8 cellular contexts compared by ENCODE assay signal in the genomic region with DNA sequence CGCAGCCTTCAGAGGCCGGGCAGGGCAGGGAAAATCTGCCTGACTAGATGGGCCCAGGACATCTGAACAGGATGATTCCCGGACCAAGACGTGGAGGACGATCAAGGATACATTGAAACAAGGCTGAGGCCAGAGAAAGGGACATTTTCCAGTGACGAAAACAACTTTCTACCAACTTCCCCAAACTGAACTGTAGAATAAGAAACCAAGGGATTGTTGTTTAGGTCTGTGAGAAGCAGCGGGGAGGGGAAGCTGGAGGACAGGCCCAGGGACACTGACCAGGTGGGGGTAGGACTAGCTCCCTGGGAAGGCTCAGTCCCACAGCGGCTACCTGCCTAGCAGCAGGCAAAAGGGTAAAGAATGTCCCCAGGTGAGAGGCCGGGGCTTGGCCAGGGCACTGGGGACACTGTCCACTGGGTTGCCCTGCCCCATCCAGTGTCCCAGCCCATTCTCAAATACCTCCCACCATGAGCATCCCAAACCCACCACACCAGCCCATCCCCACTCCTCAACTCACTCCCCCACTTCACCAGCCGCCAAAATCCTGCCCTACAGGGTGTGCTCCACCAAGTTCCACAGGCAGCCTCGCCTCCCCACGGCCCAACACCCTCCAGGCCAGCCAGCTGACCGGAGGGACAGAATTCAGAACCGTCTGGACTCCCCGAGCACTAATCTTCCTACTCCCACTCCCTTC. TPM values are rescaled to one million over a fixed set of nuclear protein-coding genes. Genes with fewer than 3 reads are reported as not detected.
DNase-seq lines count a peak whose midpoint lies in the region; ATAC-seq, FAIRE-seq and TF ChIP-seq lines count a peak whose summit lies in the region.
"Had no signal": no experiment of that assay in that cellular context is flagged by ENCODE, and none has a peak within 500 bp of the region (broad histone marks: within the 10 kb centered on the region; RNA-seq: fewer than 3 reads in every experiment).

No MANE protein-coding gene starts in this region.

- H3K27me3 ChIP-seq in A673 (replicated peaks; ENCODE audit: insufficient read depth, low read depth, low read length, poor library complexity) (no peaks in the 10 kb centered on the region), PC-3 (ENCODE audit: low read length) (no peaks in the 10 kb centered on the region), keratinocyte (ENCODE audit: control insufficient read depth, extremely low read depth, insufficient read depth, low read length) (no peaks in the 10 kb centered on the region)

- H3K4me1 ChIP-seq in A673 (ENCODE audit: insufficient read depth, low read length, poor library complexity, severe bottlenecking) (peaks cover 48% of the 10 kb centered on the region), PC-3 (ENCODE audit: insufficient read depth, low read length) (peaks cover 60% of the 10 kb centered on the region), keratinocyte (ENCODE audit: control insufficient read depth, extremely low read depth, insufficient read depth, low read length) (peaks cover 52% of the 10 kb centered on the region)

- dilution Hi-C loops in keratinocyte (cut with MboI; ENCODE audit: extremely low pct_ligation_motif_present, low sequenced_read_pairs): no loop called here

- CTCF ChIA-PET in A673 (lab: Charles Lee): interaction anchor here (0.6 to 1.0 kb wide), 2 partner anchors 20 to 229 kb away, joined by 3 to 4 read pairs; no protein-coding TSS in a partner anchor
- CTCF ChIA-PET in PC-3 (lab: Charles Lee): no interaction called here

- no peaks in the 10 kb centered on the region for H3F3A ChIP-seq in PC-3 (ENCODE audit: low read length, unreplicated experiment)

- TF ChIP-seq CTCF in A673 (conservative IDR thresholded peaks at IDR 0.05; ENCODE audit: low read depth, low read length): no peak
- no peak for TF ChIP-seq CTCF in PC-3 (conservative IDR thresholded peaks at IDR 0.05; ENCODE audit: low read depth, low read length)
- TF ChIP-seq CTCF in keratinocyte (optimal IDR thresholded peaks at IDR 0.05 in 1 of 3, IDR thresholded peaks at IDR 0.05 in 1 of 3, conservative IDR thresholded peaks at IDR 0.05 in 1 of 3; ENCODE audit: extremely low read depth in 1 of 3, insufficient read depth in 2 of 3, low read length in 3 of 3): no peak

- no peak for DNase-seq in A673 (ENCODE audit: low spot score)
- DNase-seq in PC-3: no peak
- no peak for DNase-seq in keratinocyte (ENCODE audit: low read depth, low spot score)
- no peak for DNase-seq in AG20443 (ENCODE audit: low spot score)
- no peak for DNase-seq in HK-2 (ENCODE audit: unreplicated experiment)
- DNase-seq: DMS153 had no signal

- H3K27ac ChIP-seq in A673 (ENCODE audit: low read depth, low read length, poor library complexity, severe bottlenecking) (peak overlapping the region; percentile 94), PC-3 (ENCODE audit: low read length) (peak overlapping the region; percentile 83), keratinocyte (ENCODE audit: control insufficient read depth, insufficient read depth, low read length) (peak overlapping the region; percentile 98)

- H3K4me3 ChIP-seq in A673 (ENCODE audit: low read depth, low read length, poor library complexity, severe bottlenecking) (peak overlapping the region; percentile 88), PC-3 (ENCODE audit: low read length) (peak overlapping the region; percentile 90), keratinocyte (ENCODE audit: control insufficient read depth in 2 of 3, extremely low read depth in 1 of 3, insufficient read depth in 2 of 3, low read depth in 1 of 3, low read length in 3 of 3) (peak overlapping the region; percentile 65 to 96 (median 83))

- H3K9ac ChIP-seq in PC-3 (ENCODE audit: low read length): peak overlapping the region; percentile 92
- H3K9ac ChIP-seq in keratinocyte (ENCODE audit: control insufficient read depth, extremely low read depth, insufficient read depth, low read length): peak overlapping the region; percentile 90

- ATAC-seq in PC-3 (no peak), HG02642 (IDR thresholded peaks at IDR 0.05; ENCODE audit: poor library complexity, unreplicated experiment) (no peak)

- H3K9me3 ChIP-seq in A673 (ENCODE audit: low read depth, low read length, poor library complexity, severe bottlenecking) (no peaks in the 10 kb centered on the region), PC-3 (ENCODE audit: low read length) (no peaks in the 10 kb centered on the region), keratinocyte (ENCODE audit: control insufficient read depth, low read depth, low read length) (no peaks in the 10 kb centered on the region)

- intact Hi-C loops in A673 (cut with micrococcal nuclease; ENCODE audit: unreplicated experiment) (no loop called here), PC-3 (cut with micrococcal nuclease) (loop anchor here (2.0 kb wide), 1 partner anchor 44 kb away; a partner anchor contains a TSS)

- H3K9me2 ChIP-seq in PC-3 (replicated peaks; ENCODE audit: low read length): no peaks in the 10 kb centered on the region

- H4K20me1 ChIP-seq in PC-3 (ENCODE audit: low read length): 0 out of 2 replicates have a peak, but pooled peaks cover 9% of the 10 kb centered on the region
- H4K20me1 ChIP-seq in keratinocyte (ENCODE audit: control insufficient read depth, extremely low read depth, insufficient read depth, low read length): peaks cover 6% of the 10 kb centered on the region

- H2AFZ ChIP-seq in PC-3 (ENCODE audit: low read length): no peak overlapping the region
- H2AFZ ChIP-seq in keratinocyte (ENCODE audit: control insufficient read depth, low read length): no peak overlapping the region

- H3K9me1 ChIP-seq in keratinocyte (ENCODE audit: control insufficient read depth, extremely low read depth, insufficient read depth, low read length): no peaks in the 10 kb centered on the region

- FAIRE-seq in keratinocyte (lab: Jason Lieb, UNC): no peak
- FAIRE-seq: colon had no signal

- peaks cover 60% of the 10 kb centered on the region for H3K79me2 ChIP-seq in PC-3 (ENCODE audit: low read length)
- H3K79me2 ChIP-seq in keratinocyte (ENCODE audit: control insufficient read depth, insufficient read depth, low read length): peaks cover 51% of the 10 kb centered on the region

- no peaks in the 10 kb centered on the region for H3K36me3 ChIP-seq in A673 (ENCODE audit: insufficient read depth, low read length, poor library complexity, severe bottlenecking)
- no peaks in the 10 kb centered on the region for H3K36me3 ChIP-seq in PC-3 (ENCODE audit: low read depth, low read length)
- H3K36me3 ChIP-seq in keratinocyte (ENCODE audit: control insufficient read depth in 2 of 2, extremely low read depth in 1 of 2, insufficient read depth in 2 of 2, low read length in 2 of 2): peaks cover 2 to 4% of the 10 kb centered on the region in 2 experiments

- POLR2A ChIA-PET in A673 (lab: Charles Lee; ENCODE audit: low non-redundant PET): no interaction called here
- POLR2A ChIA-PET in PC-3 (lab: Charles Lee; ENCODE audit: unreplicated experiment): no interaction called here

- TSS peak; percentile 51 for BruUV-seq in A673 (replicated peaks; lab: Mats Ljungman, UMichigan)
- BruUV-seq in PC-3 (replicated peaks; lab: Mats Ljungman, UMichigan): TSS peak; percentile 18

- H3K4me2 ChIP-seq in PC-3 (ENCODE audit: low read length) (peak overlapping the region; percentile 85), keratinocyte (ENCODE audit: control insufficient read depth, extremely low read depth, insufficient read depth, low read depth, low read length) (peak overlapping the region; percentile 88)

RNA-seq across cellular contexts. Expression of a gene that starts 1.0 kb away (rescaled TPM):
- total RNA-seq in A673 (2021) (82.6 and 91.5 TPM in 2 replicates), PC-3 (2014; rRNA removed) (95.1 and 97.4 TPM in 2 replicates)
- polyA plus RNA-seq in keratinocyte: 54.0 to 157 TPM (median 101 TPM) in 3 replicates
- 24.9 TPM for polyA plus RNA-seq in keratinocyte (2011; ENCODE audit: low read depth)
- polyA plus RNA-seq in keratinocyte (2011; cell fraction: cytosol; rRNA removed): 87.5 and 120 TPM in 2 replicates
- polyA plus RNA-seq in keratinocyte (2011; cell fraction: nucleus; rRNA removed): 212 and 216 TPM in 2 replicates
- polyA plus RNA-seq in keratinocyte (2012; ENCODE audit: low replicate concordance): 88.6 and 105 TPM in 2 replicates
- 62.7 to 254 TPM (median 79.8 TPM) in 3 replicates for polyA minus RNA-seq in keratinocyte
- polyA minus RNA-seq in keratinocyte (2011; cell fraction: cytosol; rRNA and poly(A)+ RNA removed): 106 TPM
- polyA minus RNA-seq in keratinocyte (2011; cell fraction: nucleus; rRNA and poly(A)+ RNA removed): 109 and 203 TPM in 2 replicates

RNA-seq across cellular contexts. Expression of a gene that starts 30.4 kb away (rescaled TPM):
- total RNA-seq in A673 (2021) (1.0 TPM in 1 of 2 replicates, not detected in the other), PC-3 (2014; rRNA removed) (18.0 and 18.4 TPM in 2 replicates)
- polyA plus RNA-seq in keratinocyte: 0.74 to 1.9 TPM (median 0.81 TPM) in 3 replicates
- polyA plus RNA-seq in keratinocyte (2011; ENCODE audit: low read depth): 2.2 TPM
- 1.8 and 3.2 TPM in 2 replicates for polyA plus RNA-seq in keratinocyte (2011; cell fraction: cytosol; rRNA removed)
- polyA plus RNA-seq in keratinocyte (2011; cell fraction: nucleus; rRNA removed): 3.3 and 9.0 TPM in 2 replicates
- polyA plus RNA-seq in keratinocyte (2012; ENCODE audit: low replicate concordance): 1.7 and 9.6 TPM in 2 replicates
- 1.2 to 5.2 TPM (median 4.6 TPM) in 3 replicates for polyA minus RNA-seq in keratinocyte
- polyA minus RNA-seq in keratinocyte (2011; cell fraction: cytosol; rRNA and poly(A)+ RNA removed): 5.6 TPM
- polyA minus RNA-seq in keratinocyte (2011; cell fraction: nucleus; rRNA and poly(A)+ RNA removed): 1.5 and 2.1 TPM in 2 replicates

RNA-seq across cellular contexts. Expression of a gene that starts 34.5 kb away (rescaled TPM):
- not detected in 2 replicates for total RNA-seq in A673 (2021)
- total RNA-seq in PC-3 (2014; rRNA removed): 2.3 and 2.9 TPM in 2 replicates
- 3.8 to 13.2 TPM (median 11.1 TPM) in 3 replicates for polyA plus RNA-seq in keratinocyte
- 21.9 TPM for polyA plus RNA-seq in keratinocyte (2011; ENCODE audit: low read depth)
- 4.1 and 4.5 TPM in 2 replicates for polyA plus RNA-seq in keratinocyte (2011; cell fraction: cytosol; rRNA removed)
- polyA plus RNA-seq in keratinocyte (2011; cell fraction: nucleus; rRNA removed): 20.5 and 22.3 TPM in 2 replicates
- 12.9 and 30.9 TPM in 2 replicates for polyA plus RNA-seq in keratinocyte (2012; ENCODE audit: low replicate concordance)
- polyA minus RNA-seq in keratinocyte: 9.3 to 37.2 TPM (median 15.6 TPM) in 3 replicates
- 5.0 TPM for polyA minus RNA-seq in keratinocyte (2011; cell fraction: cytosol; rRNA and poly(A)+ RNA removed)
- polyA minus RNA-seq in keratinocyte (2011; cell fraction: nucleus; rRNA and poly(A)+ RNA removed): 7.4 and 9.9 TPM in 2 replicates

RNA-seq across cellular contexts. Expression of a gene that starts 43.1 kb away (rescaled TPM):
- total RNA-seq in A673 (2021): 25.7 and 27.5 TPM in 2 replicates
- 160 and 163 TPM in 2 replicates for total RNA-seq in PC-3 (2014; rRNA removed)
- 39.5 to 101 TPM (median 42.7 TPM) in 3 replicates for polyA plus RNA-seq in keratinocyte
- polyA plus RNA-seq in keratinocyte (2011; ENCODE audit: low read depth): 71.5 TPM
- 39.8 and 91.6 TPM in 2 replicates for polyA plus RNA-seq in keratinocyte (2011; cell fraction: cytosol; rRNA removed)
- polyA plus RNA-seq in keratinocyte (2011; cell fraction: nucleus; rRNA removed): 116 and 157 TPM in 2 replicates
- 81.1 and 123 TPM in 2 replicates for polyA plus RNA-seq in keratinocyte (2012; ENCODE audit: low replicate concordance)
- polyA minus RNA-seq in keratinocyte: 25.5 to 123 TPM (median 30.4 TPM) in 3 replicates
- polyA minus RNA-seq in keratinocyte (2011; cell fraction: cytosol; rRNA and poly(A)+ RNA removed): 90.2 TPM
- polyA minus RNA-seq in keratinocyte (2011; cell fraction: nucleus; rRNA and poly(A)+ RNA removed): 52.7 and 58.7 TPM in 2 replicates
